14 cellular contexts compared by ENCODE assay signal in the genomic region with DNA sequence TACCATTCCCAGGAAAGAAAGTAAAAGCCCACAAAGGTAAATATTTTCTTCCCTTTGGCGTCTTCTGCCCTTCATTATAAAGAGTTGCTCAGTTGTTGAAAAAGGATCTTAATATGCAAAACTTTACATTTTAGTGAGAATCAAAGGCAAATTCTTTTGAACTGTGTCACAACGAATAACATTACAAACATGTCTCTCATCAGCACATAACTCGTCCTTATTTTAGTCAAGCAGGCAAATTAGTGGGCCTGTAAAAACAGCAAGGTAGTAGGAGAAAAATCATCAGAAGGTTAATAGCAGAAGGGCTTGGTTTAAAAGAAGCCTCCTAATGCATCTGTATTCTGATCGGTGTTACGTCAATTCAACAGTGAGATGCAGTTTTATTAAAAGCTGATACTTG.
DNase-seq lines count a peak whose midpoint lies in the region; ATAC-seq and TF ChIP-seq lines count a peak whose summit lies in the region.
"Had no signal": no experiment of that assay in that cellular context is flagged by ENCODE, and none has a peak within 500 bp of the region (broad histone marks: within the 10 kb centered on the region; RNA-seq: fewer than 3 reads in every experiment).

No MANE protein-coding gene starts in this region.

- H3K36me3 Mint-ChIP-seq in MCF 10A (ENCODE audit: insufficient read depth, unreplicated experiment), result peaks cover 57% of the 10 kb centered on the region

- no peak for TF ChIP-seq POLR2A in breast epithelium (IDR thresholded peaks at IDR 0.05)

- H3K9ac ChIP-seq in PC-3 (ENCODE audit: low read length) (no peak overlapping the region), smooth muscle cell (ENCODE audit: low read depth) (no peak overlapping the region)

- no peak overlapping the region for H2AFZ ChIP-seq in PC-3 (ENCODE audit: low read length)
- no peak overlapping the region for H2AFZ ChIP-seq in smooth muscle cell (ENCODE audit: low read depth)

- peaks cover 0 to 30% of the 10 kb centered on the region in 2 donors for H3K27me3 ChIP-seq in breast epithelium
- H3K27me3 ChIP-seq in PC-3 (ENCODE audit: low read length), result no peaks in the 10 kb centered on the region
- no peaks in the 10 kb centered on the region for H3K27me3 ChIP-seq in smooth muscle cell (ENCODE audit: low read depth)

- H3K27ac ChIP-seq in breast epithelium (no peak overlapping the region), PC-3 (ENCODE audit: low read length) (0 out of 2 replicates have a peak overlapping the region, but pooled peaks have one; percentile 21), epithelial cell of prostate (peak overlapping the region; percentile 89), smooth muscle cell (ENCODE audit: low read depth) (peak overlapping the region; percentile 19)
- H3K27ac ChIP-seq: neutrophil, thoracic aorta had no signal

- no peaks in the 10 kb centered on the region for H3K36me3 ChIP-seq in breast epithelium
- H3K36me3 ChIP-seq in PC-3 (ENCODE audit: low read depth, low read length), result peaks cover 43% of the 10 kb centered on the region
- H3K36me3 ChIP-seq in smooth muscle cell (ENCODE audit: low read depth), result no peaks in the 10 kb centered on the region
- H3K36me3 ChIP-seq: BE2C, neutrophil, thoracic aorta had no signal

- H3K27ac Mint-ChIP-seq in MCF 10A (ENCODE audit: low read depth, unreplicated experiment), result no peak overlapping the region

- TF ChIP-seq CTCF in MCF 10A (IDR thresholded peaks at IDR 0.05; ENCODE audit: unreplicated experiment) (no peak), breast epithelium (IDR thresholded peaks at IDR 0.05) (no peak), PC-3 (conservative IDR thresholded peaks at IDR 0.05; ENCODE audit: low read depth, low read length) (no peak), smooth muscle cell (IDR thresholded peaks at IDR 0.05; ENCODE audit: borderline replicate concordance, insufficient read depth, poor library complexity, severe bottlenecking) (no peak)

- H4K20me1 ChIP-seq in PC-3 (ENCODE audit: low read length) (no peaks in the 10 kb centered on the region), smooth muscle cell (ENCODE audit: low read depth) (peaks cover 34% of the 10 kb centered on the region)

- H3K79me2 ChIP-seq in PC-3 (ENCODE audit: low read length), result peaks cover 91% of the 10 kb centered on the region
- H3K79me2 ChIP-seq in smooth muscle cell (ENCODE audit: low read depth), result peaks cover 73% of the 10 kb centered on the region

- H3K4me1 Mint-ChIP-seq in MCF 10A (ENCODE audit: insufficient read depth, unreplicated experiment), result peaks cover 6% of the 10 kb centered on the region

- H3K9me3 ChIP-seq in breast epithelium (no peaks in the 10 kb centered on the region), PC-3 (ENCODE audit: low read length) (no peaks in the 10 kb centered on the region), smooth muscle cell (replicated peaks; ENCODE audit: low read depth) (no peaks in the 10 kb centered on the region)
- H3K9me3 ChIP-seq: BE2C, neutrophil, thoracic aorta had no signal

- POLR2A ChIA-PET in MCF 10A (lab: Yijun Ruan, JAX), result interaction anchor here (1.0 to 2.3 kb wide), 7 partner anchors 12 to 432 kb away, joined by 3 to 10 read pairs (median 3); no protein-coding TSS in a partner anchor
- POLR2A ChIA-PET in PC-3 (lab: Charles Lee; ENCODE audit: unreplicated experiment), result interaction anchor here (0.6 kb wide), 1 partner anchor 361 kb away, joined by 3 read pairs; no protein-coding TSS in a partner anchor

- H3K4me1 ChIP-seq in breast epithelium (no peaks in the 10 kb centered on the region), PC-3 (ENCODE audit: insufficient read depth, low read length) (peaks cover 54% of the 10 kb centered on the region), smooth muscle cell (ENCODE audit: low read depth) (peaks cover 14% of the 10 kb centered on the region)
- H3K4me1 ChIP-seq: BE2C had no signal

- H3K9me2 ChIP-seq in PC-3 (replicated peaks; ENCODE audit: low read length), result no peaks in the 10 kb centered on the region

- H3K4me2 ChIP-seq in PC-3 (ENCODE audit: low read length), result peak overlapping the region; percentile 81
- peak overlapping the region; percentile 50 for H3K4me2 ChIP-seq in smooth muscle cell

- CTCF ChIA-PET in MCF 10A (lab: Yijun Ruan, JAX), result interaction anchor here (1.7 kb wide), 2 partner anchors 46 to 560 kb away, joined by 4 to 5 read pairs; no protein-coding TSS in a partner anchor
- CTCF ChIA-PET in PC-3 (lab: Charles Lee), result no interaction called here

- intact Hi-C loops in MCF 10A (cut with micrococcal nuclease) (loop anchor here (2.0 to 5.0 kb wide), 3 partner anchors 23 to 333 kb away; no protein-coding TSS in a partner anchor), breast epithelium (cut with DNase I; ENCODE audit: low total_unique reads) (no loop called here), PC-3 (cut with micrococcal nuclease) (loop anchor here (2.0 to 10.0 kb wide), 5 partner anchors 23 to 526 kb away; no protein-coding TSS in a partner anchor)

- 73% methylated on average over 5 of the region's 5 CpGs for WGBS in smooth muscle cell (ENCODE audit: low lambda C conversion rate)

- ATAC-seq in PC-3, result no peak
- ATAC-seq in GM19023 (IDR thresholded peaks at IDR 0.05; ENCODE audit: unreplicated experiment), result no peak

- TSS peak; percentile 3 for BruUV-seq in MCF 10A (replicated peaks; lab: Mats Ljungman, UMichigan)
- BruUV-seq in PC-3 (replicated peaks; lab: Mats Ljungman, UMichigan), result no TSS peak

- H3K9me3 Mint-ChIP-seq in MCF 10A (ENCODE audit: unreplicated experiment), result no peaks in the 10 kb centered on the region

- H3K27me3 Mint-ChIP-seq in MCF 10A (ENCODE audit: insufficient read depth, unreplicated experiment), result peaks cover 10% of the 10 kb centered on the region

- H3K4me3 Mint-ChIP-seq in MCF 10A (ENCODE audit: unreplicated experiment), result peak overlapping the region; percentile 49

- H3F3A ChIP-seq in PC-3 (ENCODE audit: low read length, unreplicated experiment) (peaks cover 4% of the 10 kb centered on the region), smooth muscle cell (ENCODE audit: low read depth) (no peaks in the 10 kb centered on the region)

- H3K4me3 ChIP-seq in breast epithelium, result no peak overlapping the region
- peak overlapping the region; percentile 62 for H3K4me3 ChIP-seq in PC-3 (ENCODE audit: low read length)
- H3K4me3 ChIP-seq in smooth muscle cell, result peak overlapping the region; percentile 13
- H3K4me3 ChIP-seq: thoracic aorta had no signal

- DNase-seq in MCF 10A (ENCODE audit: unreplicated experiment) (no peak), breast epithelium (ENCODE audit: low spot score in 2 of 2) (no peak), PC-3 (no peak), epithelial cell of prostate (ENCODE audit: low read depth, low spot score) (no peak), smooth muscle cell (lab: John Stamatoyannopoulos, UW; ENCODE audit: unreplicated experiment) (no peak), NCI-H1048 (lab: John Stamatoyannopoulos, UW) (no peak)
- DNase-seq in effector CD4-positive, alpha-beta T cell, result no peak
- DNase-seq: BE2C; NCI-H1930; NCI-H510A; stimulated activated CD4-positive, alpha-beta T cell treated with anti-CD3 and anti-CD28 coated beads, Interleukin-1b, Interleukin-23, amount 100 ng/mL, for 48 hours had no signal

Comparison
In these comparisons a context has a peak if more than half of its experiments do, and no peak if none do; other contexts are left out.
1. H3K27ac ChIP-seq: peak in PC-3 (single experiment), epithelial cell of prostate (single experiment) and smooth muscle cell (single experiment); none in breast epithelium (0 of 2).
2. H3K4me3 ChIP-seq: peak in PC-3 (single experiment) and smooth muscle cell (single experiment); none in breast epithelium (0 of 3).